Comparison of ENCODE assay signal across 19 cellular contexts in the genomic region with DNA sequence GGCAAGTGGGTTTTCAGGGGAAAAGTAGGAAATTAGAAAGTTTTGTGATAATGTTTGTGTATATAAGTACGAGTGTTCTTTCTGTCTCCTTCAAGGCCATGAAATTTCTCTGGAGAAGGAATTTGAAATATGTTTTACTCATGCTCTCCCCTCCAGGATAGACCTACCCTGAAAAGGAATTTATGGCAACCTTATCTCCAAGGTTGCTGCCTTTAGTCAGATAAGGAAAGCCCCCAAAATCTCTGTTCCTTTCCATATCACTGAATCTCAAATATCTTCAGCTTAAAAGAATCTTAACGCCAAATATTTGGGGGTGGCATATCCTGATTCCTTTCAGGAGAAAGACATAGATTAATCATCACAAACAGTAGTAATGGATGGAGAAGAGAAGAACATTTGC. TPM values are rescaled to one million over a fixed set of nuclear protein-coding genes. Genes with fewer than 3 reads are reported as not detected.
DNase-seq lines count a peak whose midpoint lies in the region; ATAC-seq, FAIRE-seq and TF ChIP-seq lines count a peak whose summit lies in the region.
"Had no signal": no experiment of that assay in that cellular context is flagged by ENCODE, and none has a peak within 500 bp of the region (broad histone marks: within the 10 kb centered on the region; RNA-seq: fewer than 3 reads in every experiment).

No MANE protein-coding gene starts in this region.

- no peak overlapping the region for H3K4me3 ChIP-seq in astrocyte (ENCODE audit: insufficient read depth, low read depth, low read length)
- H3K4me3 ChIP-seq in lower lobe of right lung, result no peak overlapping the region
- no peak overlapping the region for H3K4me3 ChIP-seq in neuronal stem cell (ENCODE audit: low read length in 2 of 2)
- H3K4me3 ChIP-seq: ovary had no signal

- no peaks in the 10 kb centered on the region for H3K36me3 Mint-ChIP-seq in astrocyte (ENCODE audit: low read depth, unreplicated experiment)
- H3K36me3 Mint-ChIP-seq: CD4-positive, alpha-beta memory T cell had no signal

- WGBS in neuronal stem cell (ENCODE audit: extremely low coverage in 2 of 2, insufficient read length in 2 of 2, insufficient replicate concordance in 1 of 2), 2 donors, result no CpG with 5 or more reads among the region's 2 CpGs

- H3K4me1 Mint-ChIP-seq in astrocyte (ENCODE audit: low read depth, unreplicated experiment), result peaks cover 44% of the 10 kb centered on the region

- no peak overlapping the region for H2BK15ac ChIP-seq in neuronal stem cell (ENCODE audit: low read length)

- POLR2A ChIA-PET in HEK293T (lab: Yijun Ruan, JAX), result no interaction called here

- CTCF ChIA-PET in HEK293T (lab: Yijun Ruan, JAX), result no interaction called here

- H3K79me2 ChIP-seq in astrocyte (ENCODE audit: insufficient read depth, low read length), result no peaks in the 10 kb centered on the region

- H3K14ac ChIP-seq in neuronal stem cell (ENCODE audit: low read length), result no peak overlapping the region

- no peaks in the 10 kb centered on the region for H3K9me3 Mint-ChIP-seq in astrocyte (ENCODE audit: unreplicated experiment)
- H3K9me3 Mint-ChIP-seq: CD4-positive, alpha-beta memory T cell; T-helper 2 cell treated with Interferon-gamma antibody and Interleukin-4, amounts not matched to agents 5 μg/mL and 100 μg/mL, for 36 hours had no signal

- H3K9me3 ChIP-seq in astrocyte (ENCODE audit: insufficient read depth, low read depth, low read length) (no peaks in the 10 kb centered on the region), lower lobe of right lung (no peaks in the 10 kb centered on the region), neuronal stem cell (replicated peaks in 1 of 2; ENCODE audit: control insufficient read depth in 2 of 2, insufficient read depth in 1 of 2, low read depth in 1 of 2, low read length in 2 of 2) (no peaks in the 10 kb centered on the region)
- H3K9me3 ChIP-seq: ovary had no signal

- H3K4me2 ChIP-seq in astrocyte (ENCODE audit: low read length) (peak overlapping the region; percentile 10), neuronal stem cell (ENCODE audit: insufficient read depth, low read length, poor library complexity, severe bottlenecking) (no peak overlapping the region)

- no peak overlapping the region for H2BK12ac ChIP-seq in neuronal stem cell (ENCODE audit: low read length)

- FAIRE-seq in astrocyte (lab: Jason Lieb, UNC), result no peak

- intact Hi-C loops in lower lobe of right lung (cut with DNase I), result loop anchor here (10.0 kb wide), 1 partner anchor 317 kb away; no protein-coding TSS in a partner anchor

- no peak overlapping the region for H3K4ac ChIP-seq in neuronal stem cell (ENCODE audit: low read length)

- H3K27me3 Mint-ChIP-seq in astrocyte (ENCODE audit: low read depth, unreplicated experiment), result no peaks in the 10 kb centered on the region

- H2AK5ac ChIP-seq in neuronal stem cell (ENCODE audit: low read depth, low read length), result no peak overlapping the region

- H3K27ac Mint-ChIP-seq in astrocyte (ENCODE audit: unreplicated experiment), result peak overlapping the region; percentile 84
- H3K27ac Mint-ChIP-seq: T-helper 2 cell treated with Interferon-gamma antibody and Interleukin-4, amounts not matched to agents 5 μg/mL and 100 μg/mL, for 36 hours had no signal

- H2BK5ac ChIP-seq in neuronal stem cell (ENCODE audit: low read length), result no peak overlapping the region

- no peak overlapping the region for H4K91ac ChIP-seq in neuronal stem cell (ENCODE audit: low read depth, low read length, poor library complexity)

- peaks cover 3% of the 10 kb centered on the region for H3K4me1 ChIP-seq in astrocyte (ENCODE audit: insufficient read depth, low read length)
- H3K4me1 ChIP-seq in lower lobe of right lung, result peaks cover 38% of the 10 kb centered on the region
- H3K4me1 ChIP-seq in neuronal stem cell (ENCODE audit: control insufficient read depth in 2 of 2, insufficient read depth in 1 of 2, low read depth in 1 of 2, low read length in 2 of 2), result peaks cover 0 to 1% of the 10 kb centered on the region in 2 donors

- no peak for ATAC-seq in lower lobe of right lung
- ATAC-seq: HCT116, sciatic nerve had no signal

- H2AFZ ChIP-seq in astrocyte (ENCODE audit: low read depth, low read length) (no peak overlapping the region), neuronal stem cell (ENCODE audit: low read length) (no peak overlapping the region)

- no peaks in the 10 kb centered on the region for H4K20me1 ChIP-seq in astrocyte (ENCODE audit: insufficient read depth, low read length)

- no peaks in the 10 kb centered on the region for H3K36me3 ChIP-seq in astrocyte (ENCODE audit: insufficient read depth, low read length)
- H3K36me3 ChIP-seq in lower lobe of right lung, result no peaks in the 10 kb centered on the region
- no peaks in the 10 kb centered on the region for H3K36me3 ChIP-seq in neuronal stem cell (replicated peaks in 1 of 2; ENCODE audit: control insufficient read depth in 2 of 2, insufficient read depth in 2 of 2, low read length in 2 of 2)
- H3K36me3 ChIP-seq: ovary had no signal

- no peak overlapping the region for H4K8ac ChIP-seq in neuronal stem cell (ENCODE audit: low read depth, low read length)

- no peak overlapping the region for H3K23ac ChIP-seq in neuronal stem cell (ENCODE audit: low read depth, low read length, poor library complexity)

- H3K18ac ChIP-seq in neuronal stem cell (ENCODE audit: low read length), result no peak overlapping the region

- no peak overlapping the region for H3K4me3 Mint-ChIP-seq in astrocyte (ENCODE audit: unreplicated experiment)
- H3K4me3 Mint-ChIP-seq: CD4-positive, alpha-beta memory T cell had no signal

- TF ChIP-seq CTCF in astrocyte (IDR thresholded peaks at IDR 0.05; ENCODE audit: insufficient read depth, low read depth, low read length) (no peak), lower lobe of right lung (IDR thresholded peaks at IDR 0.05) (no peak)

- H3K27ac ChIP-seq in astrocyte (ENCODE audit: low read depth, low read length) (no peak overlapping the region), lower lobe of right lung (peak overlapping the region; percentile 0), neuronal stem cell (replicated peaks; ENCODE audit: low read length) (no peak overlapping the region)

- H2BK120ac ChIP-seq in neuronal stem cell (ENCODE audit: low read depth, low read length), result no peak overlapping the region

- peak; percentile 29 for DNase-seq in EH (ENCODE audit: low read depth)
- peak; percentile 54 for DNase-seq in astrocyte (ENCODE audit: low read depth)
- DNase-seq in lower lobe of right lung, result no peak
- DNase-seq in foreskin melanocyte, result no peak
- no peak for DNase-seq in neuronal stem cell (ENCODE audit: low spot score)
- no peak for DNase-seq in HEK293T (ENCODE audit: extremely low spot score)
- DNase-seq: activated CD4-positive, CD25-positive, alpha-beta regulatory T cell; CD4-positive, alpha-beta memory T cell; NCI-H1417; OCI-M1; ovary; stimulated activated CD4-positive, alpha-beta T cell treated with anti-CD3 and anti-CD28 coated beads, Interleukin-1b, Interleukin-23, amount 100 ng/mL, for 48 hours had no signal

- no peaks in the 10 kb centered on the region for H3K79me1 ChIP-seq in neuronal stem cell (ENCODE audit: low read depth, low read length)

- H3K9ac ChIP-seq in astrocyte (ENCODE audit: low read length), result no peak overlapping the region
- H3K9ac ChIP-seq in neuronal stem cell (ENCODE audit: low read depth, low read length, poor library complexity), result no peak overlapping the region

- H3K27me3 ChIP-seq in astrocyte (ENCODE audit: insufficient read depth, low read length) (no peaks in the 10 kb centered on the region), lower lobe of right lung (ENCODE audit: low read depth) (no peaks in the 10 kb centered on the region), neuronal stem cell (ENCODE audit: control insufficient read depth in 3 of 3, insufficient read depth in 3 of 3, low read depth in 1 of 3, low read length in 3 of 3) (peaks cover 0 to 14% (median 0%) of the 10 kb centered on the region in 3 experiments)
- H3K27me3 ChIP-seq: ovary had no signal

TF ChIP-seq in HEK293T, 16 proteins besides CTCF, POLR2A, EP300 and RAD21 (continues in another document):
- TF ChIP-seq BHLHE40 (IDR thresholded peaks at IDR 0.05; ENCODE audit: borderline replicate concordance) (no peak), SP1 (IDR thresholded peaks at IDR 0.05) (no peak), TARDBP (IDR thresholded peaks at IDR 0.05) (no peak), ELF4 (IDR thresholded peaks at IDR 0.05) (no peak), ZNF384 (IDR thresholded peaks at IDR 0.05) (no peak), FOXM1 (IDR thresholded peaks at IDR 0.05; ENCODE audit: borderline replicate concordance) (no peak), L3MBTL2 (conservative IDR thresholded peaks at IDR 0.05) (no peak), FOXK2 (IDR thresholded peaks at IDR 0.05) (no peak), HDGF (IDR thresholded peaks at IDR 0.05; ENCODE audit: borderline replicate concordance) (no peak), NFRKB (IDR thresholded peaks at IDR 0.05) (no peak), ARNT (IDR thresholded peaks at IDR 0.05) (no peak), SUZ12 (IDR thresholded peaks at IDR 0.05) (no peak), LEF1 (IDR thresholded peaks at IDR 0.05; ENCODE audit: borderline replicate concordance) (no peak)
- TF ChIP-seq, protein P1, sequence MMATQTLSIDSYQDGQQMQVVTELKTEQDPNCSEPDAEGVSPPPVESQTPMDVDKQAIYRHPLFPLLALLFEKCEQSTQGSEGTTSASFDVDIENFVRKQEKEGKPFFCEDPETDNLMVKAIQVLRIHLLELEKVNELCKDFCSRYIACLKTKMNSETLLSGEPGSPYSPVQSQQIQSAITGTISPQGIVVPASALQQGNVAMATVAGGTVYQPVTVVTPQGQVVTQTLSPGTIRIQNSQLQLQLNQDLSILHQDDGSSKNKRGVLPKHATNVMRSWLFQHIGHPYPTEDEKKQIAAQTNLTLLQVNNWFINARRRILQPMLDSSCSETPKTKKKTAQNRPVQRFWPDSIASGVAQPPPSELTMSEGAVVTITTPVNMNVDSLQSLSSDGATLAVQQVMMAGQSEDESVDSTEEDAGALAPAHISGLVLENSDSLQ (IDR thresholded peaks at IDR 0.05), result no peak

RNA-seq across cellular contexts. Expression of a gene that starts 0.5 kb away (rescaled TPM):
- total RNA-seq in astrocyte, result 0.25 and 0.36 TPM in 2 replicates
- 10.4 TPM for total RNA-seq in lower lobe of right lung
- not detected for polyA plus RNA-seq in neuronal stem cell (2013, experiment 1 of 2)
- not detected for polyA plus RNA-seq in neuronal stem cell (2013, experiment 2 of 2)
- total RNA-seq: cerebellum, SK-MEL-5 had no signal
- polyA plus RNA-seq: AG04450 had no signal

RNA-seq across cellular contexts. Expression of a gene that starts 15.9 kb away (rescaled TPM):
- total RNA-seq in astrocyte, result not detected in 2 replicates
- 65.2 TPM for total RNA-seq in lower lobe of right lung
- not detected for polyA plus RNA-seq in neuronal stem cell (2013, experiment 1 of 2)
- not detected for polyA plus RNA-seq in neuronal stem cell (2013, experiment 2 of 2)
- total RNA-seq: CD4-positive, alpha-beta memory T cell; cerebellum; Daoy; SK-MEL-5 had no signal
- polyA plus RNA-seq: AG04450; CD4-positive, alpha-beta memory T cell had no signal

RNA-seq across cellular contexts. Expression of a gene that starts 35.1 kb away (rescaled TPM):
- total RNA-seq in astrocyte (6.2 and 6.9 TPM in 2 replicates), lower lobe of right lung (41.5 TPM)
- 3.0 TPM for polyA plus RNA-seq in neuronal stem cell (2013, experiment 1 of 2)
- polyA plus RNA-seq in neuronal stem cell (2013, experiment 2 of 2), result 3.1 TPM

RNA-seq across cellular contexts. Expression of a gene that starts 37.2 kb away (rescaled TPM):
- 13.4 and 14.8 TPM in 2 replicates for total RNA-seq in astrocyte
- 7.9 TPM for total RNA-seq in lower lobe of right lung
- 7.8 TPM for polyA plus RNA-seq in neuronal stem cell (2013, experiment 1 of 2)
- 8.1 TPM for polyA plus RNA-seq in neuronal stem cell (2013, experiment 2 of 2)

RNA-seq across cellular contexts. Expression of a gene that starts 55.6 kb away (rescaled TPM):
- total RNA-seq in astrocyte (0.14 and 0.86 TPM in 2 replicates), lower lobe of right lung (123 TPM)
- 0.15 TPM for polyA plus RNA-seq in neuronal stem cell (2013, experiment 1 of 2)
- polyA plus RNA-seq in neuronal stem cell (2013, experiment 2 of 2), result 0.17 TPM
- polyA plus RNA-seq: AG04450; CD4-positive, alpha-beta memory T cell had no signal

Comparison
In these comparisons a context has a peak if more than half of its experiments do, and no peak if none do; other contexts are left out.
1. DNase-seq: peak in EH (single experiment) and astrocyte (single experiment); none in lower lobe of right lung (single experiment), foreskin melanocyte (single experiment), neuronal stem cell (single experiment) and HEK293T (single experiment).
2. RNA of a gene that starts 15.9 kb away (total RNA-seq): 65.2 TPM in lower lobe of right lung (single experiment); not detected in astrocyte; every median in the first group is over 10 times any median in the second.